1 cellular context compared by ENCODE assay signal in genomic region chr5:132866342-132867045, GRCh38.
TF ChIP-seq lines count a peak whose summit lies in the region.

Gene GDF9 (minus strand): TSS chr5:132866469. CDS start chr5:132864533, 1,936 bp downstream.
Gene UQCRQ (plus strand): TSS chr5:132866642. CDS start chr5:132866882, 240 bp downstream.

TF ChIP-seq in HepG2, 621 proteins besides CTCF, POLR2A, EP300 and RAD21 (continued from another document and continues in another):
- TF ChIP-seq PLSCR1 (CRISPR knock-in tag; IDR thresholded peaks at IDR 0.05; ENCODE audit: borderline replicate concordance): no peak; the same call in 1 of the 2 replicates
- TF ChIP-seq DPF2 (CRISPR knock-in tag; IDR thresholded peaks at IDR 0.05; ENCODE audit: borderline replicate concordance, low read depth): no peak
- no peak for TF ChIP-seq ZNF737 (CRISPR knock-in tag; IDR thresholded peaks at IDR 0.05; ENCODE audit: borderline replicate concordance)
- TF ChIP-seq NBN (conservative IDR thresholded peaks at IDR 0.05): no peak
- TF ChIP-seq ZNF264 (CRISPR knock-in tag; IDR thresholded peaks at IDR 0.05): peak; percentile 73; the same call in 1 of the 2 replicates
- TF ChIP-seq ZNF274 (CRISPR knock-in tag; IDR thresholded peaks at IDR 0.05): peak; percentile 74
- TF ChIP-seq HOXA3 (CRISPR knock-in tag; IDR thresholded peaks at IDR 0.05): peak; percentile 98
- no peak for TF ChIP-seq SYNCRIP (IDR thresholded peaks at IDR 0.05; ENCODE audit: insufficient read depth, low read depth, low read length)
- peak; percentile 72 for TF ChIP-seq ZNF746 (CRISPR knock-in tag; IDR thresholded peaks at IDR 0.05)
- no peak for TF ChIP-seq ZBTB46 (CRISPR knock-in tag; IDR thresholded peaks at IDR 0.05; ENCODE audit: borderline replicate concordance)
- peak; percentile 86; the same call in 1 of the 2 replicates for TF ChIP-seq NCOA1 (CRISPR knock-in tag; IDR thresholded peaks at IDR 0.05)
- no peak for TF ChIP-seq MIER2 (CRISPR knock-in tag; IDR thresholded peaks at IDR 0.05)
- no peak; the same call in 1 of the 2 replicates for TF ChIP-seq ZNF629 (CRISPR knock-in tag; conservative IDR thresholded peaks at IDR 0.05)
- peak; percentile 42; the same call in 1 of the 2 replicates for TF ChIP-seq HNF1A (IDR thresholded peaks at IDR 0.05; ENCODE audit: low read depth)
- TF ChIP-seq HNF1A (CRISPR knock-in tag; IDR thresholded peaks at IDR 0.05; ENCODE audit: borderline replicate concordance): peak; percentile 48; the same call in 1 of the 2 replicates
- TF ChIP-seq ZNF770 (CRISPR knock-in tag; IDR thresholded peaks at IDR 0.05): peak; percentile 61
- TF ChIP-seq ZNF567 (CRISPR knock-in tag; IDR thresholded peaks at IDR 0.05; ENCODE audit: borderline replicate concordance): no peak
- TF ChIP-seq ISL2 (CRISPR knock-in tag; IDR thresholded peaks at IDR 0.05): peak; percentile 75
- no peak for TF ChIP-seq ZNF431 (CRISPR knock-in tag; IDR thresholded peaks at IDR 0.05; ENCODE audit: borderline replicate concordance, low read depth)
- TF ChIP-seq CENPX (CRISPR knock-in tag; IDR thresholded peaks at IDR 0.05): no peak
- TF ChIP-seq ZNF317 (CRISPR knock-in tag; IDR thresholded peaks at IDR 0.05): 0 out of 2 replicates have a peak, but pooled peaks have one; percentile 23
- TF ChIP-seq RBAK (CRISPR knock-in tag; IDR thresholded peaks at IDR 0.05): no peak
- TF ChIP-seq ZBTB2 (CRISPR knock-in tag; IDR thresholded peaks at IDR 0.05; ENCODE audit: low read depth): peak; percentile 84
- peak; percentile 59; the same call in 1 of the 2 replicates for TF ChIP-seq HOXD1 (CRISPR knock-in tag; IDR thresholded peaks at IDR 0.05)
- no peak for TF ChIP-seq MTA3 (CRISPR knock-in tag; IDR thresholded peaks at IDR 0.05)
- TF ChIP-seq SNRNP70 (IDR thresholded peaks at IDR 0.05; ENCODE audit: low read depth, low read length): no peak
- no peak for TF ChIP-seq ZNF24 (IDR thresholded peaks at IDR 0.05)
- no peak; the same call in 1 of the 2 replicates for TF ChIP-seq ZNF446 (CRISPR knock-in tag; IDR thresholded peaks at IDR 0.05)
- TF ChIP-seq ZNF3 (CRISPR knock-in tag; IDR thresholded peaks at IDR 0.05): no peak
- TF ChIP-seq RXRA (CRISPR knock-in tag; IDR thresholded peaks at IDR 0.05): peak; percentile 60
- TF ChIP-seq ARID2 (CRISPR knock-in tag; IDR thresholded peaks at IDR 0.05; ENCODE audit: borderline replicate concordance): peak; percentile 59; the same call in 1 of the 2 replicates
- TF ChIP-seq TBX3 (IDR thresholded peaks at IDR 0.05; ENCODE audit: borderline replicate concordance): peak; percentile 33; the same call in 1 of the 2 replicates
- no peak for TF ChIP-seq CERS6 (CRISPR knock-in tag; IDR thresholded peaks at IDR 0.05)
- no peak; the same call in 1 of the 2 replicates for TF ChIP-seq HNF4G (IDR thresholded peaks at IDR 0.05; ENCODE audit: borderline replicate concordance, low read depth, low read length)
- peak; percentile 54; the same call in 1 of the 2 replicates for TF ChIP-seq HNF4G (CRISPR knock-in tag; IDR thresholded peaks at IDR 0.05; ENCODE audit: borderline replicate concordance, low read depth)
- TF ChIP-seq SPEN (CRISPR knock-in tag; IDR thresholded peaks at IDR 0.05; ENCODE audit: low read depth): peak; percentile 83
- peak; percentile 63; the same call in 1 of the 2 replicates for TF ChIP-seq TGIF2 (CRISPR knock-in tag; IDR thresholded peaks at IDR 0.05)
- no peak for TF ChIP-seq ZNF530 (CRISPR knock-in tag; IDR thresholded peaks at IDR 0.05; ENCODE audit: low read depth)
- peak; percentile 97 for TF ChIP-seq ZNF687 (CRISPR knock-in tag; IDR thresholded peaks at IDR 0.05)
- peak; percentile 90; the same call in 1 of the 2 replicates for TF ChIP-seq ZFP91 (CRISPR knock-in tag; IDR thresholded peaks at IDR 0.05; ENCODE audit: borderline replicate concordance)
- TF ChIP-seq HNRNPLL (IDR thresholded peaks at IDR 0.05; ENCODE audit: low read depth, low read length, poor library complexity, severe bottlenecking): peak; percentile 54
- no peak; the same call in 1 of the 2 replicates for TF ChIP-seq MAZ (IDR thresholded peaks at IDR 0.05; ENCODE audit: borderline replicate concordance, low read depth, low read length)
- peak; percentile 87 for TF ChIP-seq MAZ (CRISPR knock-in tag; IDR thresholded peaks at IDR 0.05; ENCODE audit: low read depth)
- TF ChIP-seq NCOR1 (IDR thresholded peaks at IDR 0.05; ENCODE audit: borderline replicate concordance, low read length): no peak
- peak; percentile 83 for TF ChIP-seq ATF7 (IDR thresholded peaks at IDR 0.05)
- peak; percentile 56; the same call in 1 of the 2 replicates for TF ChIP-seq ATF7 (CRISPR knock-in tag; IDR thresholded peaks at IDR 0.05)
